In genomic region chr12:112190626-112191025, GRCh38 we compare ENCODE assay signal across 12 cellular contexts.
DNase-seq lines count a peak whose midpoint lies in the region; ATAC-seq, FAIRE-seq and TF ChIP-seq lines count a peak whose summit lies in the region.
"Had no signal": no experiment of that assay in that cellular context is flagged by ENCODE, and none has a peak within 500 bp of the region (broad histone marks: within the 10 kb centered on the region; RNA-seq: fewer than 3 reads in every experiment).

No MANE protein-coding gene starts in this region.

- BruUV-seq in PC-3 (replicated peaks; lab: Mats Ljungman, UMichigan): no TSS peak

- no peaks in the 10 kb centered on the region for H3K27me3 ChIP-seq in PC-3 (ENCODE audit: low read length)

- no peaks in the 10 kb centered on the region for H3K4me1 ChIP-seq in PC-3 (ENCODE audit: insufficient read depth, low read length)

- H2AFZ ChIP-seq in PC-3 (ENCODE audit: low read length): no peak overlapping the region

- ATAC-seq in PC-3: peak; percentile 22

- no peak overlapping the region for H3K27ac ChIP-seq in PC-3 (ENCODE audit: low read length)

- H3K9me2 ChIP-seq in PC-3 (replicated peaks; ENCODE audit: low read length): no peaks in the 10 kb centered on the region

- H3K4me3 ChIP-seq in PC-3 (ENCODE audit: low read length): no peak overlapping the region

- CTCF ChIA-PET in PC-3 (lab: Charles Lee): interaction anchor here (0.6 kb wide), 1 partner anchor 246 kb away, joined by 11 read pairs; no protein-coding TSS in a partner anchor

- peaks cover 7% of the 10 kb centered on the region; the same call in 1 of the 2 replicates for H3K36me3 ChIP-seq in PC-3 (ENCODE audit: low read depth, low read length)

- no peaks in the 10 kb centered on the region for H3K9me3 ChIP-seq in PC-3 (ENCODE audit: low read length)

- H3F3A ChIP-seq in PC-3 (ENCODE audit: low read length, unreplicated experiment): no peaks in the 10 kb centered on the region

- H3K4me2 ChIP-seq in PC-3 (ENCODE audit: low read length): no peak overlapping the region

- TF ChIP-seq CTCF in PC-3 (conservative IDR thresholded peaks at IDR 0.05; ENCODE audit: low read depth, low read length): peak; percentile 34; the same call in 1 of the 2 replicates

- POLR2A ChIA-PET in PC-3 (lab: Charles Lee; ENCODE audit: unreplicated experiment): no interaction called here

- no peaks in the 10 kb centered on the region for H4K20me1 ChIP-seq in PC-3 (ENCODE audit: low read length)

- no peak for FAIRE-seq in RCC 7860 (lab: Jason Lieb, UNC)
- FAIRE-seq: GM12891 had no signal

- no peak overlapping the region for H3K9ac ChIP-seq in PC-3 (ENCODE audit: low read length)

- intact Hi-C loops in PC-3 (cut with micrococcal nuclease): no loop called here

- DNase-seq in COR-L47 (lab: John Stamatoyannopoulos, UW) (peak; percentile 84), NCI-H146 (lab: John Stamatoyannopoulos, UW) (peak; percentile 83), PC-3 (peak; percentile 34), islet precursor cell (peak; percentile 56), HCEC 1CT (no peak), NCI-H2227 treated with DMSO at 0.1 percent for 48 hours (lab: John Stamatoyannopoulos, UW) (no peak), RCC 7860 (ENCODE audit: low spot score) (no peak), NAMALWA (ENCODE audit: low spot score) (no peak)
- DNase-seq: activated naive CD4-positive, alpha-beta T cell treated with anti-CD3 and anti-CD28 coated beads for 36 hours; hypothalamus; mesenchymal stem cell had no signal

- no peaks in the 10 kb centered on the region for H3K79me2 ChIP-seq in PC-3 (ENCODE audit: low read length)

Comparison
In these comparisons a context has a peak if more than half of its experiments do, and no peak if none do; other contexts are left out.
1. DNase-seq: peak in COR-L47 (single experiment), NCI-H146 (single experiment), PC-3 (single experiment) and islet precursor cell (single experiment); none in HCEC 1CT (single experiment), NCI-H2227 treated with DMSO at 0.1 percent for 48 hours (single experiment), RCC 7860 (single experiment) and NAMALWA (single experiment).